12 cellular contexts compared by ENCODE assay signal in the genomic region with DNA sequence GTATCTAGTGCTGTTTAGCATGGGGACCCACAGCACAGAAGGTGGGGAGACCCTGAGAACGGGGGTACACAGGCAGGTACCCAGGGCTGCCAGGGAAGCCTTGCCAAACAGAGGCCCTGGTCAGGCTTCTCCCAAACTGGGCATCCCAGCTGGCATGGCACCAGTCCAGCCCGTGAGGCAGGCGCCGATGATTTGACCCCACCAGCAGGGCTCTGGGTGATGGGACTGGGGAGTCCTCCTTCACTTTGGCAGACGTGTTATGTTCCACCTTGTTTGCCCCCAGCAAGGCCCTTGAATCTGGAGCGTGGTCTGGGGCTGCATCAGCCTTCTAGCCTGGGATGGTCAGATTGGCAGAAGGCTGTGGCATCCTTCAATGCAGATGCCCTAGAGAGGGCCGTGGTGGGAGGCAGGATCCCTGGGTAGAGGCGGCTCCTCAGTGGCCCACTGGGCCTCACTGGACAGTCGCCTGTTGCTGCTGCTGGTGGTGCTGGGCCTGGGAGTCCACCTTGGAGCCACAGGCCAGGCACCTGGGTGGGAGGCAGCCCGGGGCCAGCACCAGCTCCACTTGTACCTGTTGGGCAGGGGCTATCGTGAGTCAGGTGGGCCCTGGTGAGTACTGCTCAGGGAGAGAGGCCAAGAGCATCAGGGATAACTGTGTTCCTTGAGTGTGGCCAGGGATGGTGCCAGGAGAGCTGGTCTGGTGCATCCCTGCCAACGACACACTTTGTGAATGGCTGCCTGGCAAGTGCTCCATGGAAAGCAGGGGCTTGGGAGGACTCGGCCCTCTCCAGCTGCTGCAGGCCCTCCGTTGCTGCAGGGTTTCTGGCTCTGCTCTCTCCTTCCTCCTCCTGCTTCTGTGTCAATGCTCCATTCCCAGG. TPM values are rescaled to one million over a fixed set of nuclear protein-coding genes. Genes with fewer than 3 reads are reported as not detected.
DNase-seq lines count a peak whose midpoint lies in the region; ATAC-seq and TF ChIP-seq lines count a peak whose summit lies in the region.
"Had no signal": no experiment of that assay in that cellular context is flagged by ENCODE, and none has a peak within 500 bp of the region (broad histone marks: within the 10 kb centered on the region; RNA-seq: fewer than 3 reads in every experiment).

No MANE protein-coding gene starts in this region.

- no peak for ATAC-seq in activated T-cell treated with anti-CD3 and anti-CD28 coated beads, Interleukin-2, amount 50 U/mL, for 72 hours (replicated peaks in 1 of 2)
- ATAC-seq in activated T-cell treated with anti-CD3 and anti-CD28 coated beads, Interleukin-2, amount 50 U/mL, for 4 hours: no peak
- ATAC-seq in stimulated activated naive B cell treated with anti-CD40 and anti-IgM and Interleukin-4, amounts not matched to agents 10 μg/mL and 1 μg/mL and 100 μg/mL, for 72 hours (replicated peaks): no peak

- H3K4me3 ChIP-seq in OCI-LY3 (ENCODE audit: low read length) (no peak overlapping the region), endocrine pancreas (ENCODE audit: control insufficient read depth, insufficient read depth, low read length) (no peak overlapping the region)
- H3K4me3 ChIP-seq: cardiac muscle cell, Peyer's patch had no signal

- H3K4me1 Mint-ChIP-seq in activated T-cell treated with anti-CD3 and anti-CD28 coated beads, Interleukin-2, amount 50 U/mL, for 72 hours (ENCODE audit: low read depth): peaks cover 93% of the 10 kb centered on the region
- H3K4me1 Mint-ChIP-seq in activated T-cell treated with anti-CD3 and anti-CD28 coated beads, Interleukin-2, amount 50 U/mL, for 4 hours (ENCODE audit: low read depth): peaks cover 91% of the 10 kb centered on the region
- peaks cover 84 to 100% of the 10 kb centered on the region in 2 donors for H3K4me1 Mint-ChIP-seq in stimulated activated naive B cell treated with anti-CD40 and anti-IgM and Interleukin-4, amounts not matched to agents 10 μg/mL and 1 μg/mL and 100 μg/mL, for 72 hours
- peaks cover 1% of the 10 kb centered on the region for H3K4me1 Mint-ChIP-seq in progenitor cell of endocrine pancreas (ENCODE audit: low read depth)

- peaks cover 12% of the 10 kb centered on the region for H3K27me3 ChIP-seq in OCI-LY3 (ENCODE audit: low read depth, low read length)
- H3K27me3 ChIP-seq in endocrine pancreas (ENCODE audit: control insufficient read depth, insufficient read depth, low read length): no peaks in the 10 kb centered on the region
- H3K27me3 ChIP-seq: cardiac muscle cell, Peyer's patch had no signal

- H3K4me3 Mint-ChIP-seq in activated T-cell treated with anti-CD3 and anti-CD28 coated beads, Interleukin-2, amount 50 U/mL, for 72 hours: peak overlapping the region; percentile 78 to 89
- H3K4me3 Mint-ChIP-seq in activated T-cell treated with anti-CD3 and anti-CD28 coated beads, Interleukin-2, amount 50 U/mL, for 4 hours: no peak overlapping the region
- H3K4me3 Mint-ChIP-seq in stimulated activated naive B cell treated with anti-CD40 and anti-IgM and Interleukin-4, amounts not matched to agents 10 μg/mL and 1 μg/mL and 100 μg/mL, for 72 hours: peak overlapping the region in 1 of 2 donors; percentile 74
- H3K4me3 Mint-ChIP-seq in progenitor cell of endocrine pancreas (ENCODE audit: low read depth): no peak overlapping the region

- H3K9me3 Mint-ChIP-seq in activated T-cell treated with anti-CD3 and anti-CD28 coated beads, Interleukin-2, amount 50 U/mL, for 72 hours: no peaks in the 10 kb centered on the region
- H3K9me3 Mint-ChIP-seq in activated T-cell treated with anti-CD3 and anti-CD28 coated beads, Interleukin-2, amount 50 U/mL, for 4 hours: no peaks in the 10 kb centered on the region
- no peaks in the 10 kb centered on the region for H3K9me3 Mint-ChIP-seq in stimulated activated naive B cell treated with anti-CD40 and anti-IgM and Interleukin-4, amounts not matched to agents 10 μg/mL and 1 μg/mL and 100 μg/mL, for 72 hours
- no peaks in the 10 kb centered on the region for H3K9me3 Mint-ChIP-seq in progenitor cell of endocrine pancreas (ENCODE audit: low read depth)

- peak overlapping the region; percentile 68 for H3K27ac Mint-ChIP-seq in activated T-cell treated with anti-CD3 and anti-CD28 coated beads, Interleukin-2, amount 50 U/mL, for 72 hours
- H3K27ac Mint-ChIP-seq in stimulated activated naive B cell treated with anti-CD40 and anti-IgM and Interleukin-4, amounts not matched to agents 10 μg/mL and 1 μg/mL and 100 μg/mL, for 72 hours: peak overlapping the region; percentile 94
- H3K27ac Mint-ChIP-seq in progenitor cell of endocrine pancreas: no peak overlapping the region

- H4K20me1 ChIP-seq in OCI-LY3 (ENCODE audit: insufficient read depth, low read length): no peaks in the 10 kb centered on the region

- peaks cover 6 to 9% of the 10 kb centered on the region in 2 donors for H3K36me3 Mint-ChIP-seq in activated T-cell treated with anti-CD3 and anti-CD28 coated beads, Interleukin-2, amount 50 U/mL, for 72 hours (ENCODE audit: insufficient read depth in 2 of 2)
- no peaks in the 10 kb centered on the region for H3K36me3 Mint-ChIP-seq in activated T-cell treated with anti-CD3 and anti-CD28 coated beads, Interleukin-2, amount 50 U/mL, for 4 hours (ENCODE audit: insufficient read depth)
- peaks cover 16 to 29% of the 10 kb centered on the region in 2 donors for H3K36me3 Mint-ChIP-seq in stimulated activated naive B cell treated with anti-CD40 and anti-IgM and Interleukin-4, amounts not matched to agents 10 μg/mL and 1 μg/mL and 100 μg/mL, for 72 hours
- no peaks in the 10 kb centered on the region for H3K36me3 Mint-ChIP-seq in progenitor cell of endocrine pancreas (ENCODE audit: insufficient read depth)

- no peak overlapping the region for H3K27ac ChIP-seq in OCI-LY3 (ENCODE audit: low read length)
- H3K27ac ChIP-seq: cardiac muscle cell had no signal

- DNase-seq in activated T-cell treated with anti-CD3 and anti-CD28 coated beads, Interleukin-2, amount 50 U/mL, for 72 hours: no peak
- DNase-seq in activated T-cell treated with anti-CD3 and anti-CD28 coated beads, Interleukin-2, amount 50 U/mL, for 4 hours: no peak
- DNase-seq in stimulated activated naive B cell treated with anti-CD40 and anti-IgM and Interleukin-4, amounts not matched to agents 10 μg/mL and 1 μg/mL and 100 μg/mL, for 72 hours: no peak
- no peak for DNase-seq in A172 (ENCODE audit: low spot score)
- no peak for DNase-seq in NOMO-1 treated with dmso at 0.1 percent for 144 hours (lab: John Stamatoyannopoulos, UW; ENCODE audit: unreplicated experiment)
- DNase-seq in progenitor cell of endocrine pancreas (ENCODE audit: low spot score, unreplicated experiment): no peak
- DNase-seq: Kasumi-1, trophoblast cell had no signal

- no peaks in the 10 kb centered on the region for H3K27me3 Mint-ChIP-seq in activated T-cell treated with anti-CD3 and anti-CD28 coated beads, Interleukin-2, amount 50 U/mL, for 72 hours (ENCODE audit: low read depth)
- no peaks in the 10 kb centered on the region for H3K27me3 Mint-ChIP-seq in activated T-cell treated with anti-CD3 and anti-CD28 coated beads, Interleukin-2, amount 50 U/mL, for 4 hours (ENCODE audit: low read depth)
- no peaks in the 10 kb centered on the region for H3K27me3 Mint-ChIP-seq in stimulated activated naive B cell treated with anti-CD40 and anti-IgM and Interleukin-4, amounts not matched to agents 10 μg/mL and 1 μg/mL and 100 μg/mL, for 72 hours
- H3K27me3 Mint-ChIP-seq in progenitor cell of endocrine pancreas: peaks cover 18% of the 10 kb centered on the region

- no peaks in the 10 kb centered on the region for H3K9me3 ChIP-seq in OCI-LY3 (ENCODE audit: insufficient read depth, low read length)
- H3K9me3 ChIP-seq in endocrine pancreas (ENCODE audit: control insufficient read depth, low read length): no peaks in the 10 kb centered on the region
- H3K9me3 ChIP-seq: Peyer's patch had no signal

- no peak for TF ChIP-seq CTCF in OCI-LY3 (IDR thresholded peaks at IDR 0.05; ENCODE audit: low read depth, low read length)
- TF ChIP-seq CTCF in progenitor cell of endocrine pancreas (IDR thresholded peaks at IDR 0.05; ENCODE audit: unreplicated experiment): no peak

- H3K9ac ChIP-seq in OCI-LY3 (ENCODE audit: low read length) (no peak overlapping the region; the same call in 1 of the 2 replicates), endocrine pancreas (ENCODE audit: control insufficient read depth, insufficient read depth, low read length) (peak overlapping the region; percentile 39)

- peaks cover 13% of the 10 kb centered on the region; the same call in 1 of the 2 replicates for H3K79me2 ChIP-seq in OCI-LY3 (ENCODE audit: low read length)

- H3K36me3 ChIP-seq in OCI-LY3 (replicated peaks; ENCODE audit: low read depth, low read length) (peaks cover 2% of the 10 kb centered on the region), endocrine pancreas (ENCODE audit: control insufficient read depth, insufficient read depth, low read length) (no peaks in the 10 kb centered on the region)
- H3K36me3 ChIP-seq: cardiac muscle cell, Peyer's patch had no signal

- no peak overlapping the region for H2AFZ ChIP-seq in OCI-LY3 (ENCODE audit: low read depth, low read length)

- peak overlapping the region; percentile 92; the same call in 1 of the 2 replicates for H3K4me2 ChIP-seq in OCI-LY3 (ENCODE audit: low read length)

- H3K4me1 ChIP-seq in OCI-LY3 (ENCODE audit: low read length): peaks cover 91% of the 10 kb centered on the region
- H3K4me1 ChIP-seq in endocrine pancreas (ENCODE audit: control insufficient read depth, insufficient read depth, low read length): no peaks in the 10 kb centered on the region

RNA-seq across cellular contexts. Expression of a gene that starts 3.3 kb away (rescaled TPM):
- total RNA-seq in activated T-cell treated with anti-CD3 and anti-CD28 coated beads, Interleukin-2, amount 50 U/mL, for 72 hours: 10 to 100 TPM; 34.6 to 41.2 TPM
- total RNA-seq in activated T-cell treated with anti-CD3 and anti-CD28 coated beads, Interleukin-2, amount 50 U/mL, for 4 hours: 10 to 100 TPM; 44.6 to 57.1 (median 51.1) TPM
- total RNA-seq in A172 (2014; rRNA removed; shearing (Covaris generic)): 0.52 and 5.1 TPM in 2 replicates
- total RNA-seq in progenitor cell of endocrine pancreas: 5.2 and 6.4 TPM in 2 replicates

Comparison
In these comparisons a context has a peak if more than half of its experiments do, and no peak if none do; other contexts are left out.
1. H3K4me3 Mint-ChIP-seq: peak in activated T-cell treated with anti-CD3 and anti-CD28 coated beads, Interleukin-2, amount 50 U/mL, for 72 hours (2 of 2); none in activated T-cell treated with anti-CD3 and anti-CD28 coated beads, Interleukin-2, amount 50 U/mL, for 4 hours (single experiment) and progenitor cell of endocrine pancreas (single experiment).